In genomic region chr4:165327211-165328100, GRCh38 we compare ENCODE assay signal across 1 cellular context.
A peak's percentile ranks its signal among the peaks of the same experiment; 100 is the strongest.
TF ChIP-seq lines count a peak whose summit lies in the region.

Gene MSMO1 (plus strand): TSS chr4:165327669. CDS start chr4:165333371, 5,702 bp downstream.

TF ChIP-seq in HepG2, 621 proteins besides CTCF, POLR2A, EP300 and RAD21 (continued from another document and continues in another):
- TF ChIP-seq MLX (CRISPR knock-in tag; IDR thresholded peaks at IDR 0.05): no peak
- no peak for TF ChIP-seq ELF4 (CRISPR knock-in tag; IDR thresholded peaks at IDR 0.05; ENCODE audit: borderline replicate concordance)
- no peak for TF ChIP-seq GTF2F1 (IDR thresholded peaks at IDR 0.05; ENCODE audit: low read length)
- TF ChIP-seq ZNF496 (CRISPR knock-in tag; IDR thresholded peaks at IDR 0.05; ENCODE audit: insufficient replicate concordance): no peak
- no peak for TF ChIP-seq JUND (CRISPR knock-in tag; IDR thresholded peaks at IDR 0.05)
- no peak for TF ChIP-seq ZNF20 (CRISPR knock-in tag; IDR thresholded peaks at IDR 0.05)
- TF ChIP-seq HNRNPK (IDR thresholded peaks at IDR 0.05; ENCODE audit: low read depth, low read length, poor library complexity, severe bottlenecking): peak; percentile 83
- peak; percentile 23; the same call in 1 of the 2 replicates for TF ChIP-seq ELF3 (CRISPR knock-in tag; IDR thresholded peaks at IDR 0.05)
- peak; percentile 90 for TF ChIP-seq ZIK1 (CRISPR knock-in tag; IDR thresholded peaks at IDR 0.05; ENCODE audit: borderline replicate concordance, low read depth)
- TF ChIP-seq ZNF431 (CRISPR knock-in tag; IDR thresholded peaks at IDR 0.05; ENCODE audit: borderline replicate concordance, low read depth): peak; percentile 30; the same call in 1 of the 2 replicates
- peak; percentile 3 for TF ChIP-seq JARID2 (CRISPR knock-in tag; IDR thresholded peaks at IDR 0.05; ENCODE audit: insufficient replicate concordance)
- peak; percentile 69; the same call in 1 of the 2 replicates for TF ChIP-seq ZNF766 (CRISPR knock-in tag; IDR thresholded peaks at IDR 0.05; ENCODE audit: borderline replicate concordance)
- peak; percentile 84; the same call in 1 of the 2 replicates for TF ChIP-seq NRL (CRISPR knock-in tag; IDR thresholded peaks at IDR 0.05; ENCODE audit: borderline replicate concordance)
- TF ChIP-seq ZBTB14 (CRISPR knock-in tag; IDR thresholded peaks at IDR 0.05): no peak
- TF ChIP-seq MTERF4 (CRISPR knock-in tag; IDR thresholded peaks at IDR 0.05): peak; percentile 66; the same call in 1 of the 2 replicates
- TF ChIP-seq ISL2 (CRISPR knock-in tag; IDR thresholded peaks at IDR 0.05): peak; percentile 33; the same call in 1 of the 2 replicates
- TF ChIP-seq ZSCAN12 (CRISPR knock-in tag; IDR thresholded peaks at IDR 0.05): no peak
- TF ChIP-seq PHB2 (IDR thresholded peaks at IDR 0.05; ENCODE audit: partially characterized antibody): no peak
- TF ChIP-seq IRX3 (CRISPR knock-in tag; IDR thresholded peaks at IDR 0.05; ENCODE audit: borderline replicate concordance, low read depth): peak; percentile 24; the same call in 1 of the 2 replicates
- 0 out of 2 replicates have a peak, but pooled peaks have one; percentile 37 for TF ChIP-seq ZSCAN29 (CRISPR knock-in tag; conservative IDR thresholded peaks at IDR 0.05)
- TF ChIP-seq RFXANK (CRISPR knock-in tag; IDR thresholded peaks at IDR 0.05): peak; percentile 22; the same call in 1 of the 2 replicates
- no peak for TF ChIP-seq TCF12 (IDR thresholded peaks at IDR 0.05)
- TF ChIP-seq TCF12 (CRISPR knock-in tag; IDR thresholded peaks at IDR 0.05): no peak
- TF ChIP-seq ZNF18 (CRISPR knock-in tag; IDR thresholded peaks at IDR 0.05; ENCODE audit: insufficient replicate concordance): peak; percentile 53
- TF ChIP-seq IKZF1 (IDR thresholded peaks at IDR 0.05): no peak
- no peak for TF ChIP-seq MAFK (conservative IDR thresholded peaks at IDR 0.05 in 1 of 2, IDR thresholded peaks at IDR 0.05 in 1 of 2; ENCODE audit: low read length in 2 of 2)
- TF ChIP-seq ZNF574 (CRISPR knock-in tag; IDR thresholded peaks at IDR 0.05): peak; percentile 59
- 0 out of 2 replicates have a peak, but pooled peaks have one; percentile 39 for TF ChIP-seq MLXIP (CRISPR knock-in tag; IDR thresholded peaks at IDR 0.05; ENCODE audit: borderline replicate concordance)
- TF ChIP-seq PRDM10 (CRISPR knock-in tag; IDR thresholded peaks at IDR 0.05; ENCODE audit: low read depth): no peak
- no peak for TF ChIP-seq FOXM1 (CRISPR knock-in tag; IDR thresholded peaks at IDR 0.05)
- no peak for TF ChIP-seq HOXA7 (CRISPR knock-in tag; IDR thresholded peaks at IDR 0.05)
- TF ChIP-seq TEAD3 (CRISPR knock-in tag; optimal IDR thresholded peaks at IDR 0.05; ENCODE audit: borderline replicate concordance): peak; percentile 27
- no peak for TF ChIP-seq NR2F6 (IDR thresholded peaks at IDR 0.05)
- no peak for TF ChIP-seq NR2F6 (CRISPR knock-in tag; IDR thresholded peaks at IDR 0.05)
- TF ChIP-seq ZNF772 (CRISPR knock-in tag; IDR thresholded peaks at IDR 0.05): no peak; the same call in 1 of the 2 replicates
- TF ChIP-seq NFKB2 (CRISPR knock-in tag; IDR thresholded peaks at IDR 0.05; ENCODE audit: borderline replicate concordance): peak; percentile 89; the same call in 1 of the 2 replicates
- peak; percentile 99 for TF ChIP-seq TAF1 (CRISPR knock-in tag; IDR thresholded peaks at IDR 0.05)
- no peak for TF ChIP-seq HMGA1 (CRISPR knock-in tag; conservative IDR thresholded peaks at IDR 0.05)
- peak; percentile 79; the same call in 1 of the 2 replicates for TF ChIP-seq HDAC1 (CRISPR knock-in tag; IDR thresholded peaks at IDR 0.05)
- no peak for TF ChIP-seq ZNF800 (CRISPR knock-in tag; IDR thresholded peaks at IDR 0.05)
- peak; percentile 75; the same call in 1 of the 2 replicates for TF ChIP-seq PAF1 (CRISPR knock-in tag; IDR thresholded peaks at IDR 0.05)
- peak; percentile 84; the same call in 1 of the 2 replicates for TF ChIP-seq ZMYM2 (CRISPR knock-in tag; IDR thresholded peaks at IDR 0.05)
- peak; percentile 81 for TF ChIP-seq ZFX (CRISPR knock-in tag; IDR thresholded peaks at IDR 0.05; ENCODE audit: low read depth)
- TF ChIP-seq SOX13 (IDR thresholded peaks at IDR 0.05): 0 out of 2 replicates have a peak, but pooled peaks have one; percentile 42
- peak in 1 of 2 experiments; percentile 41; a peak in 1 of 4 replicates for TF ChIP-seq SOX13 (CRISPR knock-in tag; conservative IDR thresholded peaks at IDR 0.05 in 1 of 2, IDR thresholded peaks at IDR 0.05 in 1 of 2)
- peak; percentile 99 for TF ChIP-seq U2AF2 (IDR thresholded peaks at IDR 0.05; ENCODE audit: low read depth, low read length)
- peak; percentile 22; the same call in 1 of the 2 replicates for TF ChIP-seq BHLHE40 (IDR thresholded peaks at IDR 0.05; ENCODE audit: low read length)
- peak; percentile 93; the same call in 1 of the 2 replicates for TF ChIP-seq MYC (CRISPR knock-in tag; IDR thresholded peaks at IDR 0.05; ENCODE audit: borderline replicate concordance)
